In genomic region chr16:59295474-59295873, GRCh38 we compare ENCODE assay signal across 15 cellular contexts.
DNase-seq lines count a peak whose midpoint lies in the region; ATAC-seq and TF ChIP-seq lines count a peak whose summit lies in the region.
"Had no signal": no experiment of that assay in that cellular context is flagged by ENCODE, and none has a peak within 500 bp of the region (broad histone marks: within the 10 kb centered on the region; RNA-seq: fewer than 3 reads in every experiment).

No MANE protein-coding gene starts in this region.

- H4K5ac ChIP-seq in mesendoderm (ENCODE audit: low read length): no peak overlapping the region

- H3K4me2 ChIP-seq in BLaER1: 0 out of 2 replicates have a peak overlapping the region, but pooled peaks have one; percentile 13
- H3K4me2 ChIP-seq in mesendoderm (ENCODE audit: low read length): no peak overlapping the region
- H3K4me2 ChIP-seq in smooth muscle cell: peak overlapping the region; percentile 15

- H3K27ac Mint-ChIP-seq in WTC11: no peak overlapping the region
- H3K27ac Mint-ChIP-seq: CD8-positive, alpha-beta T cell had no signal

- H2BK15ac ChIP-seq in mesendoderm (replicated peaks; ENCODE audit: low read depth): no peak overlapping the region

- DNase-seq in WTC11 (ENCODE audit: low spot score) (no peak), mesendoderm (no peak), smooth muscle cell (lab: John Stamatoyannopoulos, UW; ENCODE audit: unreplicated experiment) (no peak), inferior parietal cortex (ENCODE audit: extremely low spot score) (no peak), NCI-H510A (lab: John Stamatoyannopoulos, UW) (no peak), GDM1 (lab: John Stamatoyannopoulos, UW) (no peak)
- DNase-seq: AML-193; Calu3; CD8-positive, alpha-beta T cell; DMS79 treated with DMSO at 0.1 percent for 48 hours; GOT3 had no signal

- no peaks in the 10 kb centered on the region for H3K79me1 ChIP-seq in mesendoderm (ENCODE audit: low read length)

- H3K27me3 ChIP-seq in BLaER1 (no peaks in the 10 kb centered on the region), mesendoderm (ENCODE audit: insufficient read depth, low read length, poor library complexity) (no peaks in the 10 kb centered on the region), smooth muscle cell (ENCODE audit: low read depth) (no peaks in the 10 kb centered on the region)
- H3K27me3 ChIP-seq: BLaER1 treated with 17β-estradiol and CSF1 and Interleukin-3, amounts not matched to agents 10 nM and 100 nM had no signal

- no peaks in the 10 kb centered on the region for H3F3A ChIP-seq in smooth muscle cell (ENCODE audit: low read depth)

- H3K18ac ChIP-seq in mesendoderm (ENCODE audit: low read length): no peak overlapping the region

- ATAC-seq in WTC11: no peak
- ATAC-seq: CD8-positive, alpha-beta T cell; GM12878; HCT116 had no signal

- CTCF ChIA-PET in WTC11 (lab: Charles Lee): no interaction called here

- H3K9ac ChIP-seq in BLaER1 (no peak overlapping the region), mesendoderm (ENCODE audit: low read length) (no peak overlapping the region), smooth muscle cell (ENCODE audit: low read depth) (no peak overlapping the region)
- H3K9ac ChIP-seq: BLaER1 treated with 17β-estradiol and CSF1 and Interleukin-3, amounts not matched to agents 10 nM and 100 nM had no signal

- H3K36me3 ChIP-seq in BLaER1 (no peaks in the 10 kb centered on the region), mesendoderm (ENCODE audit: control insufficient read depth, insufficient read depth, low read length) (no peaks in the 10 kb centered on the region), smooth muscle cell (ENCODE audit: low read depth) (no peaks in the 10 kb centered on the region)
- H3K36me3 ChIP-seq: BLaER1 treated with 17β-estradiol and CSF1 and Interleukin-3, amounts not matched to agents 10 nM and 100 nM had no signal

- H3K4ac ChIP-seq in mesendoderm (ENCODE audit: low read depth, low read length): no peak overlapping the region

- TF ChIP-seq CTCF in WTC11 (IDR thresholded peaks at IDR 0.05) (no peak), smooth muscle cell (IDR thresholded peaks at IDR 0.05; ENCODE audit: borderline replicate concordance, insufficient read depth, poor library complexity, severe bottlenecking) (no peak)

- H2BK120ac ChIP-seq in mesendoderm (ENCODE audit: low read depth, low read length): peak overlapping the region; percentile 15

- no peak overlapping the region for H2BK5ac ChIP-seq in mesendoderm (ENCODE audit: low read length)

- H2AK5ac ChIP-seq in mesendoderm (ENCODE audit: low read length): no peak overlapping the region

- POLR2A ChIA-PET in WTC11 (lab: Charles Lee): no interaction called here

- H3K27me3 Mint-ChIP-seq in WTC11 (ENCODE audit: low read depth): peaks cover 31% of the 10 kb centered on the region

- no peak overlapping the region for H3K4me3 Mint-ChIP-seq in WTC11
- H3K4me3 Mint-ChIP-seq: CD8-positive, alpha-beta T cell had no signal

- H3K4me1 Mint-ChIP-seq in WTC11: peaks cover 20% of the 10 kb centered on the region

- no peaks in the 10 kb centered on the region for H3K36me3 Mint-ChIP-seq in WTC11
- H3K36me3 Mint-ChIP-seq: CD8-positive, alpha-beta T cell had no signal

- H3K79me2 ChIP-seq in mesendoderm (ENCODE audit: control insufficient read depth, insufficient read depth, low read length) (no peaks in the 10 kb centered on the region), smooth muscle cell (ENCODE audit: low read depth) (no peaks in the 10 kb centered on the region)

- no peak overlapping the region for H2AFZ ChIP-seq in smooth muscle cell (ENCODE audit: low read depth)

- H3K27ac ChIP-seq in BLaER1 (no peak overlapping the region), mesendoderm (ENCODE audit: low read depth, low read length) (no peak overlapping the region), smooth muscle cell (ENCODE audit: low read depth) (no peak overlapping the region)
- H3K27ac ChIP-seq: BLaER1 treated with 17β-estradiol and CSF1 and Interleukin-3, amounts not matched to agents 10 nM and 100 nM had no signal

- H3K4me3 ChIP-seq in BLaER1: no peak overlapping the region
- no peak overlapping the region for H3K4me3 ChIP-seq in mesendoderm (ENCODE audit: low read length)
- H3K4me3 ChIP-seq in smooth muscle cell: no peak overlapping the region
- H3K4me3 ChIP-seq: BLaER1 treated with 17β-estradiol and CSF1 and Interleukin-3, amounts not matched to agents 10 nM and 100 nM; GM12878 had no signal

- H3K9me3 ChIP-seq in BLaER1 (no peaks in the 10 kb centered on the region), smooth muscle cell (replicated peaks; ENCODE audit: low read depth) (no peaks in the 10 kb centered on the region)
- H3K9me3 ChIP-seq: BLaER1 treated with 17β-estradiol and CSF1 and Interleukin-3, amounts not matched to agents 10 nM and 100 nM had no signal

- H3K9me3 Mint-ChIP-seq in WTC11: no peaks in the 10 kb centered on the region
- H3K9me3 Mint-ChIP-seq: CD8-positive, alpha-beta T cell had no signal

- no peak overlapping the region for H3K23ac ChIP-seq in mesendoderm (ENCODE audit: low read length)

- H4K20me1 ChIP-seq in BLaER1 (no peaks in the 10 kb centered on the region), smooth muscle cell (ENCODE audit: low read depth) (no peaks in the 10 kb centered on the region)
- H4K20me1 ChIP-seq: BLaER1 treated with 17β-estradiol and CSF1 and Interleukin-3, amounts not matched to agents 10 nM and 100 nM had no signal

- no peak overlapping the region for H3K56ac ChIP-seq in mesendoderm (ENCODE audit: low read length)

- peaks cover 27% of the 10 kb centered on the region for H3K4me1 ChIP-seq in BLaER1
- peaks cover 3% of the 10 kb centered on the region for H3K4me1 ChIP-seq in mesendoderm (ENCODE audit: control insufficient read depth, low read depth, low read length)
- H3K4me1 ChIP-seq in smooth muscle cell (ENCODE audit: low read depth): peaks cover 21% of the 10 kb centered on the region

- no peak overlapping the region for H4K8ac ChIP-seq in mesendoderm (ENCODE audit: low read depth, low read length)

TF ChIP-seq in WTC11, 78 proteins besides CTCF, POLR2A, EP300 and RAD21:
- TF ChIP-seq STAT6 (CRISPR knock-in tag; conservative IDR thresholded peaks at IDR 0.05; ENCODE audit: low read depth): no peak
- TF ChIP-seq, protein P1, sequence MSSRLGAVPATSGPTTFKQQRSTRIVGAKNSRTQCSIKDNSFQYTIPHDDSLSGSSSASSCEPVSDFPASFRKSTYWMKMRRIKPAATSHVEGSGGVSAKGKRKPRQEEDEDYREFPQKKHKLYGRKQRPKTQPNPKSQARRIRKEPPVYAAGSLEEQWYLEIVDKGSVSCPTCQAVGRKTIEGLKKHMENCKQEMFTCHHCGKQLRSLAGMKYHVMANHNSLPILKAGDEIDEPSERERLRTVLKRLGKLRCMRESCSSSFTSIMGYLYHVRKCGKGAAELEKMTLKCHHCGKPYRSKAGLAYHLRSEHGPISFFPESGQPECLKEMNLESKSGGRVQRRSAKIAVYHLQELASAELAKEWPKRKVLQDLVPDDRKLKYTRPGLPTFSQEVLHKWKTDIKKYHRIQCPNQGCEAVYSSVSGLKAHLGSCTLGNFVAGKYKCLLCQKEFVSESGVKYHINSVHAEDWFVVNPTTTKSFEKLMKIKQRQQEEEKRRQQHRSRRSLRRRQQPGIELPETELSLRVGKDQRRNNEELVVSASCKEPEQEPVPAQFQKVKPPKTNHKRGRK (CRISPR knock-in tag; IDR thresholded peaks at IDR 0.05; ENCODE audit: borderline replicate concordance): 0 out of 2 replicates have a peak, but pooled peaks have one; percentile 82
